Comparison of ENCODE assay signal across 10 cellular contexts in genomic region chr10:79438021-79438698, GRCh38. TPM values are rescaled to one million over a fixed set of nuclear protein-coding genes. Genes with fewer than 3 reads are reported as not detected.
DNase-seq lines count a peak whose midpoint lies in the region; ATAC-seq, FAIRE-seq and TF ChIP-seq lines count a peak whose summit lies in the region.
"Had no signal": no experiment of that assay in that cellular context is flagged by ENCODE, and none has a peak within 500 bp of the region (broad histone marks: within the 10 kb centered on the region; RNA-seq: fewer than 3 reads in every experiment).

No MANE protein-coding gene starts in this region.

- H3K27ac Mint-ChIP-seq in brain: peak overlapping the region in 4 of 5 experiments; percentile 22 to 87 (median 56)

- TF ChIP-seq RAD21 in HepG2 (CRISPR knock-in tag; IDR thresholded peaks at IDR 0.05): 0 out of 2 replicates have a peak, but pooled peaks have one; percentile 29

- intact Hi-C loops in HepG2 (cut with micrococcal nuclease; ENCODE audit: unreplicated experiment): loop anchor here (2.0 kb wide), 1 partner anchor 63 kb away; no protein-coding TSS in a partner anchor

- DNase-seq in HFF-Myc (ENCODE audit: extremely low read depth, low read depth): no peak
- DNase-seq in HepG2 (ENCODE audit: low spot score): no peak
- peak in 10 of 49 donors; percentile 43 to 79 (median 59) for DNase-seq in substantia nigra (lab: John Stamatoyannopoulos, UW)
- DNase-seq in activated CD4-positive, CD25-positive, alpha-beta regulatory T cell treated with anti-CD3 and anti-CD28 coated beads, Interleukin-2, amount 50 U/mL, for 72 hours: no peak
- no peak for DNase-seq in urothelium cell line (ENCODE audit: low spot score)
- no peak for DNase-seq in NCI-H187 (lab: John Stamatoyannopoulos, UW)
- DNase-seq: NCI-H1417 treated with DMSO at 0.1 percent for 48 hours, SJCRH30 had no signal

- WGBS in HepG2 (ENCODE audit: low lambda C conversion rate): 89% methylated on average over 16 of the region's 16 CpGs

- no peaks in the 10 kb centered on the region for H3K9me3 Mint-ChIP-seq in brain

- no peak overlapping the region for H2AFZ ChIP-seq in HepG2 (ENCODE audit: low read length)

- in situ Hi-C loops in HepG2 (cut with HindIII; ENCODE audit: extremely low pct_ligation_motif_present, low pct_unique_long_range_greater_than_20kb): no loop called here

- CTCF ChIA-PET in HepG2 (lab: Yijun Ruan, JAX; ENCODE audit: low intra/inter-chr PET ratio, low total read pairs): no interaction called here

- H3K4me1 ChIP-seq in HepG2 (ENCODE audit: insufficient read depth, low read length): peaks cover 34% of the 10 kb centered on the region

- H3K4me3 Mint-ChIP-seq in brain: peak overlapping the region in 1 of 5 experiments; percentile 69

- H3K9ac ChIP-seq in HepG2 (ENCODE audit: insufficient read depth, low read depth, low read length): no peak overlapping the region

- H3K36me3 Mint-ChIP-seq in brain: no peaks in the 10 kb centered on the region

- H3K27me3 ChIP-seq in HepG2 (ENCODE audit: control insufficient read depth in 1 of 2, insufficient read depth in 2 of 2, low read length in 2 of 2): no peaks in the 10 kb centered on the region
- H3K27me3 ChIP-seq: SJCRH30 had no signal

- H3K4me3 ChIP-seq in HFF-Myc (replicated peaks; ENCODE audit: low read depth, low read length) (no peak overlapping the region), HepG2 (replicated peaks in 1 of 3; ENCODE audit: insufficient read depth in 1 of 3, low read depth in 2 of 3, low read length in 3 of 3) (no peak overlapping the region)
- H3K4me3 ChIP-seq: SJCRH30 had no signal

- H3K9me3 ChIP-seq in HepG2 (ENCODE audit: low read length): no peaks in the 10 kb centered on the region
- H3K9me3 ChIP-seq: SJCRH30 had no signal

- no peak for TF ChIP-seq EP300 in HepG2 (IDR thresholded peaks at IDR 0.05; ENCODE audit: low read depth in 2 of 2, low read length in 2 of 2)
- no peak for TF ChIP-seq EP300 in HepG2 (CRISPR knock-in tag; IDR thresholded peaks at IDR 0.05; ENCODE audit: borderline replicate concordance)

- no TSS peak for BruUV-seq in HepG2 (replicated peaks; lab: Mats Ljungman, UMichigan)

- TF ChIP-seq POLR2A in HepG2 (IDR thresholded peaks at IDR 0.05; ENCODE audit: insufficient read depth in 1 of 2, low read depth in 2 of 2, low read length in 2 of 2) (no peak), GM18505 (IDR thresholded peaks at IDR 0.05; ENCODE audit: borderline replicate concordance, extremely low read depth, insufficient read depth, insufficient read length) (no peak)

- no peak overlapping the region for H3K4me2 ChIP-seq in HepG2 (ENCODE audit: low read depth, low read length)

- H3K27me3 Mint-ChIP-seq in brain: peaks cover 4% of the 10 kb centered on the region

- H3K4me1 Mint-ChIP-seq in brain: peaks cover 82% of the 10 kb centered on the region

- POLR2A ChIA-PET in HepG2 (lab: Yijun Ruan, JAX): no interaction called here

- peak; percentile 29 for TF ChIP-seq CTCF in HFF-Myc (IDR thresholded peaks at IDR 0.05; ENCODE audit: low read depth, low read length, missing control alignments)
- TF ChIP-seq CTCF in brain (conservative IDR thresholded peaks at IDR 0.05): peak; percentile 24 to 29
- peak; percentile 62 for TF ChIP-seq CTCF in HepG2 (CRISPR knock-in tag; IDR thresholded peaks at IDR 0.05)

- H3K79me2 ChIP-seq in HepG2 (ENCODE audit: insufficient read depth, low read length): no peaks in the 10 kb centered on the region

- no peaks in the 10 kb centered on the region for H3K36me3 ChIP-seq in HepG2 (replicated peaks in 1 of 2; ENCODE audit: control insufficient read depth in 1 of 2, insufficient read depth in 2 of 2, low read length in 2 of 2)

- H4K20me1 ChIP-seq in HepG2 (ENCODE audit: insufficient read depth, low read length): no peaks in the 10 kb centered on the region

- ATAC-seq in HepG2: peak; percentile 77
- ATAC-seq in GM18505 (IDR thresholded peaks at IDR 0.05; ENCODE audit: unreplicated experiment): no peak

- H3K27ac ChIP-seq in HepG2 (ENCODE audit: extremely low read length, insufficient read depth, low read length) (no peak overlapping the region), substantia nigra (ENCODE audit: low read depth, low read length, poor library complexity, severe bottlenecking) (peak overlapping the region; percentile 91)
- H3K27ac ChIP-seq: SJCRH30 had no signal

- FAIRE-seq in HepG2 (lab: Jason Lieb, UNC) (no peak), urothelium cell line (lab: Jason Lieb, UNC) (no peak)

TF ChIP-seq in HepG2, 621 proteins besides CTCF, POLR2A, EP300 and RAD21:
- TF ChIP-seq THAP7 (CRISPR knock-in tag; IDR thresholded peaks at IDR 0.05): 0 out of 2 replicates have a peak, but pooled peaks have one; percentile 40
- TF ChIP-seq TERF1 (CRISPR knock-in tag; IDR thresholded peaks at IDR 0.05): no peak
- peak; percentile 48 for TF ChIP-seq SMC3 (IDR thresholded peaks at IDR 0.05; ENCODE audit: low read length)
- TF ChIP-seq ETV5 (CRISPR knock-in tag; IDR thresholded peaks at IDR 0.05; ENCODE audit: borderline replicate concordance): no peak
- TF ChIP-seq STAG1 (CRISPR knock-in tag; IDR thresholded peaks at IDR 0.05): peak; percentile 66
- TF ChIP-seq ZNF121 (CRISPR knock-in tag; IDR thresholded peaks at IDR 0.05): 0 out of 2 replicates have a peak, but pooled peaks have one; percentile 39
- TF ChIP-seq BRD4 (CRISPR knock-in tag; IDR thresholded peaks at IDR 0.05): no peak
- TF ChIP-seq BCLAF1 (IDR thresholded peaks at IDR 0.05): no peak

RNA-seq across cellular contexts. Expression of gene ZCCHC24, which starts 7.3 kb away (rescaled TPM):
- polyA plus RNA-seq in brain (ENCODE audit: insufficient read depth, low read depth, low replicate concordance): 38.1 TPM
- 3.1 and 3.9 TPM in 2 replicates for total RNA-seq in HepG2 (2016; rRNA removed; fragmentation: Illumina TruSeq; extraction: Trizol)
- total RNA-seq in HepG2 (2016; cell fraction: cytosol; rRNA removed; fragmentation: Illumina TruSeq; extraction: Trizol; ENCODE audit: low read depth): 0.62 and 0.81 TPM in 2 replicates
- 3.5 and 3.6 TPM in 2 replicates for total RNA-seq in HepG2 (2016; cell fraction: insoluble cytoplasmic fraction; rRNA removed; fragmentation: Illumina TruSeq; extraction: Trizol)
- total RNA-seq in HepG2 (2016; cell fraction: membrane; rRNA removed; fragmentation: Illumina TruSeq; extraction: Trizol): 3.7 and 4.0 TPM in 2 replicates
- 2.4 and 2.5 TPM in 2 replicates for total RNA-seq in HepG2 (2016; cell fraction: nucleus; rRNA removed; fragmentation: Illumina TruSeq; extraction: Trizol)
- polyA plus RNA-seq in HepG2 (2011; rRNA removed): 7.7 and 7.9 TPM in 2 replicates
- polyA plus RNA-seq in HepG2 (2011; cell fraction: cytosol; rRNA removed): 6.1 and 7.9 TPM in 2 replicates
- 5.9 and 9.2 TPM in 2 replicates for polyA plus RNA-seq in HepG2 (2011; cell fraction: nucleus; rRNA removed)
- polyA plus RNA-seq in HepG2 (2012): 3.8 and 4.0 TPM in 2 replicates
- 0.43 and 0.45 TPM in 2 replicates for polyA plus RNA-seq in HepG2 (2016; cell fraction: cytosol; fragmentation: Illumina TruSeq; extraction: Trizol; ENCODE audit: low read depth)
- 5.1 and 5.5 TPM in 2 replicates for polyA plus RNA-seq in HepG2 (2016; cell fraction: insoluble cytoplasmic fraction; fragmentation: Illumina TruSeq; extraction: Trizol; ENCODE audit: low read depth)
- polyA plus RNA-seq in HepG2 (2016; cell fraction: membrane; fragmentation: Illumina TruSeq; extraction: Trizol; ENCODE audit: low read depth): 2.8 and 3.1 TPM in 2 replicates
- 4.3 and 4.9 TPM in 2 replicates for polyA plus RNA-seq in HepG2 (2016; cell fraction: nucleus; fragmentation: Illumina TruSeq; extraction: Trizol; ENCODE audit: insufficient read depth, low read depth)
- polyA minus RNA-seq in HepG2 (2011; rRNA and poly(A)+ RNA removed; ENCODE audit: low replicate concordance): 4.8 and 18.6 TPM in 2 replicates
- polyA minus RNA-seq in HepG2 (2011; cell fraction: cytosol; rRNA and poly(A)+ RNA removed): 7.8 and 8.3 TPM in 2 replicates
- polyA minus RNA-seq in HepG2 (2011; cell fraction: nucleus; rRNA and poly(A)+ RNA removed): 3.5 and 3.6 TPM in 2 replicates
